ENCODE assay signal across 22 cellular contexts in the genomic region with DNA sequence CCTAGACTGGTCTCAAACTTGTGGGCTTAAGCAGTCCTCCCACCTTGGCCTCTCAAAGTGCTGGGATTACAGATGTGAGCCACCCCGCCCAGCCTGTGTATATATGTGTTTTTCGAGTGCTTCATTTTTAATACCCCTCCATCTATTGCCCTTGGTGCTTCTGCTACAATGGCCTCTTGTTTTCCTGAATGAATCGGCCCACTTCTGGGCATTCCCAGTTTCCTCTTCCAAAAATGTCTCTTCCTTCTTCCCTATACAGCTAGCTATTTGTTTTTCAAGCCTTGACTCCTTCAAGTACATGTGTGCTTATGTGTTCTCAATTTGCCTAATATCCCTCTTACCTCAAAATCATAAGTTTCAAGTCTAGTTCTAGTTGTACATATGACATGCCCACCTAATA.
"Had no signal": no experiment of that assay in that cellular context is flagged by ENCODE, and none has a peak within 500 bp of the region (broad histone marks: within the 10 kb centered on the region; RNA-seq: fewer than 3 reads in every experiment).

No MANE protein-coding gene starts in this region.

- H3K27ac ChIP-seq: HL-60, RWPE1 had no signal

- H3K27me3 ChIP-seq: MG63 had no signal

- H3K4me3 ChIP-seq: MG63 had no signal

- ATAC-seq: Panc1, PC-3, SK-N-SH treated with all-trans-retinoic acid at 6 μM for 48 hours had no signal

- DNase-seq: Karpas-422, KBM-7, MG63, NCI-H1092, NCI-H1105 treated with DMSO at 0.1 percent for 48 hours, NCI-H1417 treated with DMSO at 0.1 percent for 48 hours, NCI-H146, NCI-H1694 treated with DMSO at 0.1 percent for 48 hours, NCI-H1930, NCI-H2081, NCI-H2107, NCI-H2227 treated with DMSO at 0.1 percent for 48 hours, NCI-H524, NCI-H69, NCI-H774, PC-3, SHP77 had no signal

- H3K27me3 Mint-ChIP-seq: IgD-negative memory B cell had no signal
